ENCODE assay signal across 21 cellular contexts in genomic region chr3:52146811-52147210, GRCh38. TPM values are rescaled to one million over a fixed set of nuclear protein-coding genes. Genes with fewer than 3 reads are reported as not detected.
DNase-seq lines count a peak whose midpoint lies in the region; ATAC-seq and TF ChIP-seq lines count a peak whose summit lies in the region.
"Had no signal": no experiment of that assay in that cellular context is flagged by ENCODE, and none has a peak within 500 bp of the region (broad histone marks: within the 10 kb centered on the region; RNA-seq: fewer than 3 reads in every experiment).

No MANE protein-coding gene starts in this region.

- H3K4me1 Mint-ChIP-seq in natural killer cell treated with Interleukin-12 subunit alpha and Interleukin-12 subunit beta and Interleukin-15 and Interleukin-18, amount 100 ng/mL, for 72 hours (ENCODE audit: low read depth in 2 of 2) = peaks cover 9 to 14% of the 10 kb centered on the region in 2 donors
- H3K4me1 Mint-ChIP-seq in natural killer cell = peaks cover 6 to 7% of the 10 kb centered on the region in 2 donors

- H3K4me3 Mint-ChIP-seq in natural killer cell treated with Interleukin-12 subunit alpha and Interleukin-12 subunit beta and Interleukin-15 and Interleukin-18, amount 100 ng/mL, for 72 hours = no peak overlapping the region
- H3K4me3 Mint-ChIP-seq in natural killer cell = no peak overlapping the region
- H3K4me3 Mint-ChIP-seq: CD14-positive monocyte; CD4-positive, alpha-beta T cell; CD8-positive, alpha-beta memory T cell had no signal

- H3K27me3 ChIP-seq in lower lobe of right lung (ENCODE audit: low read depth) (no peaks in the 10 kb centered on the region), aorta (ENCODE audit: control insufficient read depth in 1 of 2, insufficient read depth in 2 of 2, low read length in 1 of 2) (no peaks in the 10 kb centered on the region)
- H3K27me3 ChIP-seq: BE2C; BLaER1 treated with 17β-estradiol and CSF1 and Interleukin-3, amounts not matched to agents 10 nM and 100 nM had no signal

- no peaks in the 10 kb centered on the region for H3K9me3 ChIP-seq in lower lobe of right lung
- H3K9me3 ChIP-seq in aorta (ENCODE audit: control insufficient read depth, low read length) = no peaks in the 10 kb centered on the region
- H3K9me3 ChIP-seq: A549; BE2C; BLaER1 treated with 17β-estradiol and CSF1 and Interleukin-3, amounts not matched to agents 10 nM and 100 nM had no signal

- no peak for ATAC-seq in natural killer cell treated with Interleukin-12 subunit alpha and Interleukin-12 subunit beta and Interleukin-15 and Interleukin-18, amount 100 ng/mL, for 72 hours
- no peak for ATAC-seq in natural killer cell
- no peak for ATAC-seq in lower lobe of right lung
- ATAC-seq in aorta (ENCODE audit: low FRiP score) = no peak
- ATAC-seq: A549 had no signal

- TF ChIP-seq CTCF in natural killer cell (IDR thresholded peaks at IDR 0.05) = no peak
- no peak for TF ChIP-seq CTCF in lower lobe of right lung (IDR thresholded peaks at IDR 0.05)

- H3K27ac ChIP-seq in lower lobe of right lung = no peak overlapping the region
- H3K27ac ChIP-seq in aorta (ENCODE audit: low read depth in 1 of 2, low read length in 2 of 2) = no peak overlapping the region
- H3K27ac ChIP-seq: A549; BLaER1 treated with 17β-estradiol and CSF1 and Interleukin-3, amounts not matched to agents 10 nM and 100 nM; GM23248 had no signal

- peak; percentile 34 for DNase-seq in natural killer cell treated with Interleukin-12 subunit alpha and Interleukin-12 subunit beta and Interleukin-15 and Interleukin-18, amount 100 ng/mL, for 72 hours (ENCODE audit: low spot score)
- DNase-seq in natural killer cell (no peak), lower lobe of right lung (peak; percentile 36), aorta (peak; percentile 32 to 55), DMS79 (lab: John Stamatoyannopoulos, UW) (no peak), SW480 (ENCODE audit: low spot score) (no peak)
- DNase-seq: 8988T; ACHN; AML-193; BE2C; CD4-positive, alpha-beta T cell; CD8-positive, alpha-beta memory T cell; DMS 273 treated with DMSO at 0.1 percent for 48 hours; DMS79 treated with DMSO at 0.1 percent for 48 hours; GF-D8; GM23248; H7; HCEC 1CT had no signal

- WGBS in aorta, 2 donors = 93% methylated on average over 13 of the region's 13 CpGs

- intact Hi-C loops in natural killer cell (cut with micrococcal nuclease) = no loop called here
- intact Hi-C loops in lower lobe of right lung (cut with DNase I) = loop anchor here (10.0 kb wide), 1 partner anchor 142 kb away; no protein-coding TSS in a partner anchor
- intact Hi-C loops in aorta (cut with DNase I) = no loop called here

- H3K36me3 ChIP-seq in lower lobe of right lung (peaks cover 6% of the 10 kb centered on the region), aorta (ENCODE audit: control insufficient read depth in 1 of 2, insufficient read depth in 2 of 2, low read length in 1 of 2) (no peaks in the 10 kb centered on the region)
- H3K36me3 ChIP-seq: BE2C had no signal

- H3K4me3 ChIP-seq in lower lobe of right lung (no peak overlapping the region), aorta (ENCODE audit: low read length in 2 of 2) (no peak overlapping the region)
- H3K4me3 ChIP-seq: A549; BLaER1 treated with 17β-estradiol and CSF1 and Interleukin-3, amounts not matched to agents 10 nM and 100 nM; GM23248 had no signal

- no peaks in the 10 kb centered on the region for H3K27me3 Mint-ChIP-seq in natural killer cell treated with Interleukin-12 subunit alpha and Interleukin-12 subunit beta and Interleukin-15 and Interleukin-18, amount 100 ng/mL, for 72 hours
- H3K27me3 Mint-ChIP-seq in natural killer cell (ENCODE audit: low read depth in 2 of 2) = no peaks in the 10 kb centered on the region
- H3K27me3 Mint-ChIP-seq: CD4-positive, alpha-beta T cell; CD8-positive, alpha-beta memory T cell had no signal

- H3K4me1 ChIP-seq in lower lobe of right lung (peaks cover 5% of the 10 kb centered on the region), aorta (ENCODE audit: control insufficient read depth in 1 of 2, insufficient read depth in 2 of 2, low read length in 2 of 2) (no peaks in the 10 kb centered on the region)
- H3K4me1 ChIP-seq: A549 had no signal

- H3K9me3 Mint-ChIP-seq in natural killer cell treated with Interleukin-12 subunit alpha and Interleukin-12 subunit beta and Interleukin-15 and Interleukin-18, amount 100 ng/mL, for 72 hours = no peaks in the 10 kb centered on the region
- H3K9me3 Mint-ChIP-seq in natural killer cell = no peaks in the 10 kb centered on the region
- H3K9me3 Mint-ChIP-seq: CD14-positive monocyte; CD4-positive, alpha-beta T cell; CD8-positive, alpha-beta memory T cell had no signal

- H3K27ac Mint-ChIP-seq in natural killer cell treated with Interleukin-12 subunit alpha and Interleukin-12 subunit beta and Interleukin-15 and Interleukin-18, amount 100 ng/mL, for 72 hours = no peak overlapping the region
- H3K27ac Mint-ChIP-seq in natural killer cell = no peak overlapping the region
- H3K27ac Mint-ChIP-seq: CD14-positive monocyte; CD4-positive, alpha-beta T cell had no signal

- no peaks in the 10 kb centered on the region for H3K36me3 Mint-ChIP-seq in natural killer cell treated with Interleukin-12 subunit alpha and Interleukin-12 subunit beta and Interleukin-15 and Interleukin-18, amount 100 ng/mL, for 72 hours
- no peaks in the 10 kb centered on the region for H3K36me3 Mint-ChIP-seq in natural killer cell
- H3K36me3 Mint-ChIP-seq: CD8-positive, alpha-beta memory T cell had no signal

RNA-seq across cellular contexts. Expression of gene POC1A, which starts 7.4 kb away (rescaled TPM):
- total RNA-seq in natural killer cell treated with Interleukin-12 subunit alpha and Interleukin-12 subunit beta and Interleukin-15 and Interleukin-18, amount 100 ng/mL, for 72 hours = 10 to 100 TPM; 14.9 to 35.3 TPM
- total RNA-seq in natural killer cell = 1 to 10 TPM; 1.3 to 2.6 (median 2.4) TPM
- total RNA-seq in lower lobe of right lung = 2.7 TPM
- 1 to 10 TPM in 1 of 2 donors, under 1 TPM in 1; 0.91 to 2.1 TPM for total RNA-seq in aorta
- 1 to 10 TPM in 1 of 2 donors, under 1 TPM in 1; 0.38 to 1.6 TPM for polyA plus RNA-seq in aorta

RNA-seq across cellular contexts. Expression of gene ALAS1, which starts 51.1 kb away (rescaled TPM):
- total RNA-seq in natural killer cell treated with Interleukin-12 subunit alpha and Interleukin-12 subunit beta and Interleukin-15 and Interleukin-18, amount 100 ng/mL, for 72 hours = 100 to 1,000 TPM in 1 of 2 donors, 10 to 100 TPM in 1; 93.6 to 121 TPM
- total RNA-seq in natural killer cell (10 to 100 TPM; 17.0 to 34.5 (median 33.4) TPM), lower lobe of right lung (103 TPM), aorta (10 to 100 TPM; 30.2 to 34.5 TPM)
- polyA plus RNA-seq in aorta = 10 to 100 TPM; 14.4 to 16.5 TPM

Comparison
In these comparisons a context has a peak if more than half of its experiments do, and no peak if none do; other contexts are left out.
1. DNase-seq: peak in natural killer cell treated with Interleukin-12 subunit alpha and Interleukin-12 subunit beta and Interleukin-15 and Interleukin-18, amount 100 ng/mL, for 72 hours (single experiment), lower lobe of right lung (single experiment) and aorta (2 of 2); none in natural killer cell (single experiment), DMS79 (single experiment) and SW480 (single experiment).